Comparison of ENCODE assay signal across 8 cellular contexts in the genomic region with DNA sequence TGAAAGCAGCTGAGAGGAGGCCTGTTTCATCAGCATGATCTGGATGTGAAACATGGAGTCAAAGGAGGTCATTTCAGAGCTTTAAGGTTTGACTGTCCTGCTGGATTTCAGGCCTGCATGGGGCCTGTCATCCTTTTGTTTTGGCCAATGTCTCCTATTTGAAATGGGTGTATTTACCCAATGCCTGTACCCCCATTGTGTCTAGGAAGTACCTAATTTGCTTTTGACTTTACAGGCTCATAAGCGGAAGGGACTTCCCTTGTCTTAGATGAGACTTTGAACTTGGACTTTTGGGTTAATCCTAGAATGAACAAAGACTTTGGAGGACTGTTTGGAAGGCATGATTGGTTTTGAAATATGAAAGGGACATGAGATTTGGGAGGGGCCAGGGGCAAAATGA. TPM values are rescaled to one million over a fixed set of nuclear protein-coding genes. Genes with fewer than 3 reads are reported as not detected.
"Had no signal": no experiment of that assay in that cellular context is flagged by ENCODE, and none has a peak within 500 bp of the region (broad histone marks: within the 10 kb centered on the region; RNA-seq: fewer than 3 reads in every experiment).

No MANE protein-coding gene starts in this region.

- FAIRE-seq: G401.6, GM12878, GM12891, GM12892, GM18507, GM19239 had no signal

- ATAC-seq: GM12878 had no signal

- DNase-seq: GDM1, GF-D8 had no signal

- H3K4me3 ChIP-seq: GM12878 had no signal

RNA-seq across cellular contexts. Expression of a gene that starts 19.3 kb away (rescaled TPM):
- total RNA-seq: GM12878 had no signal
- polyA plus RNA-seq: GM12878 had no signal
